ENCODE assay signal across 8 cellular contexts in genomic region chr1:153633747-153634665, GRCh38. TPM values are rescaled to one million over a fixed set of nuclear protein-coding genes. Genes with fewer than 3 reads are reported as not detected.
A peak's percentile ranks its signal among the peaks of the same experiment; 100 is the strongest.
DNase-seq lines count a peak whose midpoint lies in the region; ATAC-seq and TF ChIP-seq lines count a peak whose summit lies in the region.

CHTOP (plus strand) TSS chr1:153634066; CDS start chr1:153636589, 2,523 bp downstream.

- H3K4me1 ChIP-seq in ovary (ENCODE audit: insufficient read depth) (peaks cover 11% of the 10 kb centered on the region), thyroid gland (peaks cover 30 to 45% of the 10 kb centered on the region in 2 donors)

- no peaks in the 10 kb centered on the region for H3K27me3 ChIP-seq in ovary
- H3K27me3 ChIP-seq in thyroid gland: no peaks in the 10 kb centered on the region

- no peak for TF ChIP-seq EP300 in ovary (IDR thresholded peaks at IDR 0.05)

- intact Hi-C loops in Right ventricle myocardium inferior (cut with DNase I) (loop anchor here (2.0 to 5.0 kb wide), 2 partner anchors 37 to 67 kb away; partner anchors contain the start of genes ILF2 and S100A2), ovary (cut with DNase I) (loop anchor here in 1 of 4 donors (10.0 kb wide), 1 partner anchor 119 kb away; no protein-coding TSS in a partner anchor), thyroid gland (cut with DNase I) (no loop called here)

- H3K9me3 ChIP-seq in ovary (no peaks in the 10 kb centered on the region), thyroid gland (no peaks in the 10 kb centered on the region)

- TF ChIP-seq POLR2A in ovary (IDR thresholded peaks at IDR 0.05): peak; percentile 89
- peak; percentile 33 to 97 for TF ChIP-seq POLR2A in thyroid gland (IDR thresholded peaks at IDR 0.05)

- peak; percentile 96 for DNase-seq in GM12864 (ENCODE audit: low read depth)
- peak; percentile 96 to 100 (median 99) for DNase-seq in NCI-H1417 (lab: John Stamatoyannopoulos, UW)
- peak; percentile 84 for DNase-seq in SW 1271 (lab: John Stamatoyannopoulos, UW)
- DNase-seq in activated naive CD8-positive, alpha-beta T cell treated with anti-CD3 and anti-CD28 coated beads, Interleukin-2, amount 50 U/mL, for 16 hours (ENCODE audit: low read depth, low spot score): peak; percentile 82
- DNase-seq in Right ventricle myocardium inferior (ENCODE audit: missing footprints): peak; percentile 98
- DNase-seq in ovary: peak; percentile 98 to 99 (median 99)
- DNase-seq in thyroid gland: peak; percentile 97 to 98

- H3K4me3 ChIP-seq in GM12864 (ENCODE audit: low read depth, low read length) (peak within 1 kb of the TSS; percentile 62), ovary (peak within 1 kb of the TSS; percentile 95), thyroid gland (replicated peaks in 1 of 3) (peak within 1 kb of the TSS; percentile 30 to 89 (median 70))

- H3K27ac ChIP-seq in ovary (peak within 1 kb of the TSS; percentile 97 to 98), thyroid gland (peak within 1 kb of the TSS; percentile 100)

- 1 to 2% (median 1%) methylated on average over 63 to 65 of the region's 65 CpGs for WGBS in ovary, 3 donors
- 0 to 1% methylated on average over 39 to 41 of the region's 65 CpGs for WGBS in thyroid gland, 2 donors

- ATAC-seq in HG02759 (IDR thresholded peaks at IDR 0.05; ENCODE audit: unreplicated experiment): peak; percentile 91
- ATAC-seq in Right ventricle myocardium inferior: peak; percentile 96

- TF ChIP-seq CTCF in GM12864 (IDR thresholded peaks at IDR 0.05; ENCODE audit: low read depth, low read length, missing control alignments) (no peak), ovary (IDR thresholded peaks at IDR 0.05) (peak in 1 of 3 donors; percentile 44), thyroid gland (IDR thresholded peaks at IDR 0.05) (peak in 2 of 6 experiments; percentile 16 to 29)

- H3K36me3 ChIP-seq in ovary: no peaks in the 10 kb centered on the region
- H3K36me3 ChIP-seq in thyroid gland: peaks cover 23 to 31% of the 10 kb centered on the region in 2 donors

RNA-seq across cellular contexts. Expression of gene CHTOP, which starts in this region (rescaled TPM):
- total RNA-seq in Right ventricle myocardium inferior (72.1 TPM), ovary (10 to 100 TPM; 54.0 to 91.1 (median 79.0) TPM), thyroid gland (100 to 1,000 TPM in 3 of 4 donors, 10 to 100 TPM in 1; 99.1 to 124 (median 105) TPM)
- polyA plus RNA-seq in ovary: 10 to 100 TPM; 66.3 to 72.9 TPM

Comparison
In these comparisons a context has a peak if more than half of its experiments do, and no peak if none do; other contexts are left out.
1. Peak in every context shown above with its lines: DNase-seq, ATAC-seq, H3K4me3 ChIP-seq and H3K27ac ChIP-seq.